8 cellular contexts compared by ENCODE assay signal in genomic region chr2:101473911-101474751, GRCh38. TPM values are rescaled to one million over a fixed set of nuclear protein-coding genes. Genes with fewer than 3 reads are reported as not detected.
DNase-seq lines count a peak whose midpoint lies in the region; ATAC-seq lines count a peak whose summit lies in the region.

No MANE protein-coding gene starts in this region.

- intact Hi-C loops in Right ventricle myocardium inferior (cut with DNase I), result no loop called here

- ATAC-seq in Right ventricle myocardium inferior (peak; percentile 88), GM21360 (IDR thresholded peaks at IDR 0.05; ENCODE audit: unreplicated experiment) (no peak), GM21723 (IDR thresholded peaks at IDR 0.05; ENCODE audit: unreplicated experiment) (no peak)

- peak; percentile 39 for DNase-seq in D341Med (ENCODE audit: low spot score)
- peak; percentile 17 for DNase-seq in NCI-H510A treated with DMSO at 0.1 percent for 48 hours (lab: John Stamatoyannopoulos, UW)
- DNase-seq in activated naive CD4-positive, alpha-beta T cell treated with Interleukin-2 at 50 U/mL for 16 hours, result peak; percentile 46
- peak; percentile 81 for DNase-seq in Right ventricle myocardium inferior (ENCODE audit: missing footprints)
- peak; percentile 38 for DNase-seq in occipital lobe (lab: John Stamatoyannopoulos, UW)
- peak; percentile 51 for DNase-seq in ureter (ENCODE audit: low spot score)

RNA-seq across cellular contexts. Expression of gene RFX8, which starts 0.8 kb away (rescaled TPM):
- total RNA-seq in Right ventricle myocardium inferior (not detected), occipital lobe (0.47 TPM), ureter (not detected)

Comparison
In these comparisons a context has a peak if more than half of its experiments do, and no peak if none do; other contexts are left out.
1. DNase-seq: peak in every context shown above with its lines; median percentile 81 in Right ventricle myocardium inferior; 51 in ureter; 46 in activated naive CD4-positive, alpha-beta T cell treated with Interleukin-2 at 50 U/mL for 16 hours; 39 in D341Med; 38 in occipital lobe; 17 in NCI-H510A treated with DMSO at 0.1 percent for 48 hours.